In the genomic region with DNA sequence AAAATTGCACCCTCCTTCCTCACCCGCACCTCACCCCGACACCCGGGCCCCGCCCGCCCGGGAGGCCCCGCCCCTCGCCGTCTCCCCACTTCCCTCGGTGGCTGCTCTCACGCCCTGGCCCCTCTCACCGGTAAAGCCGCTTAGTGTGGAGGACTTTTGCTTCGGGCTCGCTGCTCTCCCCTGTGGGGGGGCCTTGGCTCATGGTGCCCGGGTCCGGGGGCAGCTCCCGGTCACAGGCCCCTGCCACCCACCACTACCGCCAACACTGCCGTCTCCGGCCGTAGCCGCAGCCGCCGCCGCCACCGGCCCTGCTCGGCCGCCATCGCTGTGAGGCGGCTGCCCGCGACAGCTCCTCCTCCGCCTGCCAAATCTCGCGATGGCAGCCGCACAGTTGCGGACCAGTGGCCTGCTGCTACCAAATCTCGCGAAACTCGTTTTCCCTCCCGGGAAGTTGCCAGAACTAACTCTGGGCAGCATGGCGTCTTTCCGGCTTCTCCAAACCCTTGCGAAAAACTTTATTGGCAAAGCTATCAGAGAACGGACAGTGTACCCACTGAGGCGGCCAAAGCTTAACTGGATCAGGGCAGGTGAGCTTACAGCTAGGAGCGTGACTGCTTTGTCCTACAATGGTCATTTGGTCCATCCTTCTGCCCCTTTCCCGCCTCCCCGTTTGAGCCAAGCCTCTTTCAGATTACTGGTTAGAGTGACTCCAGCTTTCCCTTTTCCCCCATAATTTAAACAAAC, we compare ENCODE assay signal across 8 cellular contexts. TPM values are rescaled to one million over a fixed set of nuclear protein-coding genes. Genes with fewer than 3 reads are reported as not detected.
DNase-seq lines count a peak whose midpoint lies in the region; ATAC-seq and TF ChIP-seq lines count a peak whose summit lies in the region.

A gene with protein sequence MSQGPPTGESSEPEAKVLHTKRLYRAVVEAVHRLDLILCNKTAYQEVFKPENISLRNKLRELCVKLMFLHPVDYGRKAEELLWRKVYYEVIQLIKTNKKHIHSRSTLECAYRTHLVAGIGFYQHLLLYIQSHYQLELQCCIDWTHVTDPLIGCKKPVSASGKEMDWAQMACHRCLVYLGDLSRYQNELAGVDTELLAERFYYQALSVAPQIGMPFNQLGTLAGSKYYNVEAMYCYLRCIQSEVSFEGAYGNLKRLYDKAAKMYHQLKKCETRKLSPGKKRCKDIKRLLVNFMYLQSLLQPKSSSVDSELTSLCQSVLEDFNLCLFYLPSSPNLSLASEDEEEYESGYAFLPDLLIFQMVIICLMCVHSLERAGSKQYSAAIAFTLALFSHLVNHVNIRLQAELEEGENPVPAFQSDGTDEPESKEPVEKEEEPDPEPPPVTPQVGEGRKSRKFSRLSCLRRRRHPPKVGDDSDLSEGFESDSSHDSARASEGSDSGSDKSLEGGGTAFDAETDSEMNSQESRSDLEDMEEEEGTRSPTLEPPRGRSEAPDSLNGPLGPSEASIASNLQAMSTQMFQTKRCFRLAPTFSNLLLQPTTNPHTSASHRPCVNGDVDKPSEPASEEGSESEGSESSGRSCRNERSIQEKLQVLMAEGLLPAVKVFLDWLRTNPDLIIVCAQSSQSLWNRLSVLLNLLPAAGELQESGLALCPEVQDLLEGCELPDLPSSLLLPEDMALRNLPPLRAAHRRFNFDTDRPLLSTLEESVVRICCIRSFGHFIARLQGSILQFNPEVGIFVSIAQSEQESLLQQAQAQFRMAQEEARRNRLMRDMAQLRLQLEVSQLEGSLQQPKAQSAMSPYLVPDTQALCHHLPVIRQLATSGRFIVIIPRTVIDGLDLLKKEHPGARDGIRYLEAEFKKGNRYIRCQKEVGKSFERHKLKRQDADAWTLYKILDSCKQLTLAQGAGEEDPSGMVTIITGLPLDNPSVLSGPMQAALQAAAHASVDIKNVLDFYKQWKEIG (minus strand): TSS at position 347 of the 744 bp plus-strand sequence. CDS start 145 bp downstream, at position 202.

- no peaks in the 10 kb centered on the region for H3K9me3 ChIP-seq in AG04450 (ENCODE audit: control insufficient read depth, insufficient read depth, low read length)

- DNase-seq in AG04450 (ENCODE audit: low read depth, low spot score) (peak; percentile 97), NCI-H226 (peak; percentile 97), WTC11 (ENCODE audit: low spot score) (peak; percentile 97), cardiac fibroblast (ENCODE audit: low read depth in 2 of 2) (peak; percentile 99), iPS-NIHi7 (ENCODE audit: extremely low spot score) (peak; percentile 98), smooth muscle cell of the brain vasculature (ENCODE audit: low read depth, low spot score) (peak; percentile 94)

- peaks cover 13% of the 10 kb centered on the region for H3K36me3 Mint-ChIP-seq in WTC11

- peak; percentile 83 for ATAC-seq in GM18909 (IDR thresholded peaks at IDR 0.05; ENCODE audit: poor library complexity, unreplicated experiment)
- peak; percentile 84 for ATAC-seq in HG03175 (IDR thresholded peaks at IDR 0.05; ENCODE audit: unreplicated experiment)
- ATAC-seq in WTC11 = peak; percentile 94

- POLR2A ChIA-PET in AG04450 (lab: Yijun Ruan, JAX) (interaction anchor here (0.6 to 2.5 kb wide), 13 partner anchors 9 to 218 kb away, joined by 3 to 14 read pairs (median 4); partner anchors contain the start of genes GLMP, MEF2D and PMF1), WTC11 (lab: Charles Lee) (interaction anchor here (0.5 to 2.0 kb wide), 13 partner anchors 10 to 1989 kb away, joined by 3 to 10 read pairs (median 4); partner anchors contain the start of genes CCT3, PMF1 and TSACC)

- H3K4me3 Mint-ChIP-seq in WTC11 = peak within 1 kb of the TSS; percentile 97

- CTCF ChIA-PET in AG04450 (lab: Charles Lee) (interaction anchor here (0.9 to 2.5 kb wide), 6 partner anchors 35 to 186 kb away, joined by 3 to 14 read pairs (median 6); no protein-coding TSS in a partner anchor), WTC11 (lab: Charles Lee) (interaction anchor here (0.7 to 2.4 kb wide), 26 partner anchors 11 to 345 kb away, joined by 3 to 18 read pairs (median 5); partner anchors contain the start of genes CCT3, PMF1, SLC25A44 and TSACC)

- H3K27ac Mint-ChIP-seq in WTC11 = peak within 1 kb of the TSS; percentile 97

- no peaks in the 10 kb centered on the region for H3K27me3 ChIP-seq in AG04450 (ENCODE audit: control insufficient read depth, insufficient read depth, low read length)

- H3K4me3 ChIP-seq in AG04450 (ENCODE audit: low read depth, low read length) (peak within 1 kb of the TSS; percentile 95), cardiac fibroblast (replicated peaks in 1 of 2; ENCODE audit: low read depth in 2 of 2, low read length in 2 of 2) (peak within 1 kb of the TSS; percentile 87 to 90)

- peaks cover 24% of the 10 kb centered on the region for H3K4me1 Mint-ChIP-seq in WTC11

- peak within 1 kb of the TSS; percentile 68 for H3K27ac ChIP-seq in AG04450 (ENCODE audit: low read depth, low read length)

- no peaks in the 10 kb centered on the region for H3K9me3 Mint-ChIP-seq in WTC11

- TF ChIP-seq CTCF in AG04450 (IDR thresholded peaks at IDR 0.05; ENCODE audit: low read depth, low read length) = no peak
- no peak for TF ChIP-seq CTCF in WTC11 (IDR thresholded peaks at IDR 0.05)
- no peak for TF ChIP-seq CTCF in cardiac fibroblast (IDR thresholded peaks at IDR 0.05; ENCODE audit: low read depth, low read length)

- no peaks in the 10 kb centered on the region for H3K27me3 Mint-ChIP-seq in WTC11 (ENCODE audit: low read depth)

TF ChIP-seq in WTC11, 78 proteins besides CTCF, POLR2A, EP300 and RAD21 (continues in another document):
- TF ChIP-seq ZBTB43 (CRISPR knock-in tag; IDR thresholded peaks at IDR 0.05) = peak; percentile 80; the same call in 1 of the 2 replicates
- TF ChIP-seq ZBTB21 (CRISPR knock-in tag; IDR thresholded peaks at IDR 0.05; ENCODE audit: borderline replicate concordance) = peak; percentile 60; the same call in 1 of the 2 replicates
- TF ChIP-seq RORB (CRISPR knock-in tag; IDR thresholded peaks at IDR 0.05) = no peak
- TF ChIP-seq FOXK1 (CRISPR knock-in tag; IDR thresholded peaks at IDR 0.05) = peak; percentile 80; the same call in 1 of the 2 replicates
- TF ChIP-seq, protein P1, sequence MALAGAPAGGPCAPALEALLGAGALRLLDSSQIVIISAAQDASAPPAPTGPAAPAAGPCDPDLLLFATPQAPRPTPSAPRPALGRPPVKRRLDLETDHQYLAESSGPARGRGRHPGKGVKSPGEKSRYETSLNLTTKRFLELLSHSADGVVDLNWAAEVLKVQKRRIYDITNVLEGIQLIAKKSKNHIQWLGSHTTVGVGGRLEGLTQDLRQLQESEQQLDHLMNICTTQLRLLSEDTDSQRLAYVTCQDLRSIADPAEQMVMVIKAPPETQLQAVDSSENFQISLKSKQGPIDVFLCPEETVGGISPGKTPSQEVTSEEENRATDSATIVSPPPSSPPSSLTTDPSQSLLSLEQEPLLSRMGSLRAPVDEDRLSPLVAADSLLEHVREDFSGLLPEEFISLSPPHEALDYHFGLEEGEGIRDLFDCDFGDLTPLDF (CRISPR knock-in tag; IDR thresholded peaks at IDR 0.05) = 0 out of 2 replicates have a peak, but pooled peaks have one; percentile 21
- peak; percentile 45; the same call in 1 of the 2 replicates for TF ChIP-seq MYBL2 (CRISPR knock-in tag; IDR thresholded peaks at IDR 0.05)
- TF ChIP-seq, protein P2, sequence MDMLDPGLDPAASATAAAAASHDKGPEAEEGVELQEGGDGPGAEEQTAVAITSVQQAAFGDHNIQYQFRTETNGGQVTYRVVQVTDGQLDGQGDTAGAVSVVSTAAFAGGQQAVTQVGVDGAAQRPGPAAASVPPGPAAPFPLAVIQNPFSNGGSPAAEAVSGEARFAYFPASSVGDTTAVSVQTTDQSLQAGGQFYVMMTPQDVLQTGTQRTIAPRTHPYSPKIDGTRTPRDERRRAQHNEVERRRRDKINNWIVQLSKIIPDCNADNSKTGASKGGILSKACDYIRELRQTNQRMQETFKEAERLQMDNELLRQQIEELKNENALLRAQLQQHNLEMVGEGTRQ (CRISPR knock-in tag; IDR thresholded peaks at IDR 0.05) = peak; percentile 61
- peak; percentile 45 for TF ChIP-seq NFYB (CRISPR knock-in tag; conservative IDR thresholded peaks at IDR 0.05; ENCODE audit: low read depth)
- TF ChIP-seq, protein P3, sequence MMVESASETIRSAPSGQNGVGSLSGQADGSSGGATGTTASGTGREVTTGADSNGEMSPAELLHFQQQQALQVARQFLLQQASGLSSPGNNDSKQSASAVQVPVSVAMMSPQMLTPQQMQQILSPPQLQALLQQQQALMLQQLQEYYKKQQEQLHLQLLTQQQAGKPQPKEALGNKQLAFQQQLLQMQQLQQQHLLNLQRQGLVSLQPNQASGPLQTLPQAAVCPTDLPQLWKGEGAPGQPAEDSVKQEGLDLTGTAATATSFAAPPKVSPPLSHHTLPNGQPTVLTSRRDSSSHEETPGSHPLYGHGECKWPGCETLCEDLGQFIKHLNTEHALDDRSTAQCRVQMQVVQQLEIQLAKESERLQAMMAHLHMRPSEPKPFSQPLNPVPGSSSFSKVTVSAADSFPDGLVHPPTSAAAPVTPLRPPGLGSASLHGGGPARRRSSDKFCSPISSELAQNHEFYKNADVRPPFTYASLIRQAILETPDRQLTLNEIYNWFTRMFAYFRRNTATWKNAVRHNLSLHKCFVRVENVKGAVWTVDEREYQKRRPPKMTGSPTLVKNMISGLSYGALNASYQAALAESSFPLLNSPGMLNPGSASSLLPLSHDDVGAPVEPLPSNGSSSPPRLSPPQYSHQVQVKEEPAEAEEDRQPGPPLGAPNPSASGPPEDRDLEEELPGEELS (CRISPR knock-in tag; IDR thresholded peaks at IDR 0.05) = peak; percentile 78; the same call in 1 of the 2 replicates

RNA-seq across cellular contexts. Expression of the gene that starts here (rescaled TPM):
- 20.8 and 27.8 TPM in 2 replicates for polyA plus RNA-seq in AG04450 (2011; rRNA removed)
- polyA minus RNA-seq in AG04450 (2011; rRNA and poly(A)+ RNA removed) = 20.0 and 28.6 TPM in 2 replicates
- total RNA-seq in WTC11 (2021) = 87.7 to 109 TPM (median 91.1 TPM) in 3 replicates

Comparison
In these comparisons a context has a peak if more than half of its experiments do, and no peak if none do; other contexts are left out.
1. Peak in every context shown above with its lines: DNase-seq, ATAC-seq, H3K4me3 ChIP-seq and H3K27ac ChIP-seq.